Comparison of ENCODE assay signal across 18 cellular contexts in genomic region chr1:110628356-110629105, GRCh38. TPM values are rescaled to one million over a fixed set of nuclear protein-coding genes. Genes with fewer than 3 reads are reported as not detected.
DNase-seq lines count a peak whose midpoint lies in the region; ATAC-seq and TF ChIP-seq lines count a peak whose summit lies in the region.
"Had no signal": no experiment of that assay in that cellular context is flagged by ENCODE, and none has a peak within 500 bp of the region (broad histone marks: within the 10 kb centered on the region; RNA-seq: fewer than 3 reads in every experiment).

No MANE protein-coding gene starts in this region.

- no peak overlapping the region for H3K4me3 Mint-ChIP-seq in natural killer cell treated with Interleukin-12 subunit alpha and Interleukin-12 subunit beta and Interleukin-15 and Interleukin-18, amount 100 ng/mL, for 72 hours
- H3K4me3 Mint-ChIP-seq in natural killer cell: no peak overlapping the region
- no peak overlapping the region for H3K4me3 Mint-ChIP-seq in dendritic cell treated with granulocyte-macrophage colony-stimulating factor and Interleukin-4, amounts not matched to agents 40 ng/mL and 50 ng/mL, for 4 days

- TF ChIP-seq CTCF in natural killer cell (IDR thresholded peaks at IDR 0.05) (no peak), dorsolateral prefrontal cortex (IDR thresholded peaks at IDR 0.05 in 54 of 56, conservative IDR thresholded peaks at IDR 0.05 in 2 of 56; ENCODE audit: low read depth in 1 of 56, partially characterized antibody in 56 of 56) (no peak)

- no peak for ATAC-seq in natural killer cell treated with Interleukin-12 subunit alpha and Interleukin-12 subunit beta and Interleukin-15 and Interleukin-18, amount 100 ng/mL, for 72 hours
- ATAC-seq in natural killer cell (no peak), GM21825 (IDR thresholded peaks at IDR 0.05; ENCODE audit: unreplicated experiment) (no peak)
- ATAC-seq: HepG2 had no signal

- H3K27ac ChIP-seq in dorsolateral prefrontal cortex: no peak overlapping the region
- H3K27ac ChIP-seq: 22Rv1, BLaER1 had no signal

- intact Hi-C loops in natural killer cell (cut with micrococcal nuclease) (no loop called here), dorsolateral prefrontal cortex (cut with DNase I) (no loop called here)
- intact Hi-C loops in dendritic cell treated with granulocyte-macrophage colony-stimulating factor and Interleukin-4, amounts not matched to agents 40 ng/mL and 50 ng/mL, for 4 days (cut with micrococcal nuclease): loop anchor here (10.0 kb wide), 1 partner anchor 336 kb away; the partner anchor contains the start of gene LRIF1

- H3K9me3 Mint-ChIP-seq in natural killer cell treated with Interleukin-12 subunit alpha and Interleukin-12 subunit beta and Interleukin-15 and Interleukin-18, amount 100 ng/mL, for 72 hours: no peaks in the 10 kb centered on the region
- no peaks in the 10 kb centered on the region for H3K9me3 Mint-ChIP-seq in natural killer cell
- H3K9me3 Mint-ChIP-seq in dendritic cell treated with granulocyte-macrophage colony-stimulating factor and Interleukin-4, amounts not matched to agents 40 ng/mL and 50 ng/mL, for 4 days: no peaks in the 10 kb centered on the region

- DNase-seq in NCI-H526 (lab: John Stamatoyannopoulos, UW) (peak; percentile 9 to 17), NCI-H526 treated with DMSO at 0.1 percent for 48 hours (lab: John Stamatoyannopoulos, UW) (no peak), natural killer cell (no peak), dorsolateral prefrontal cortex (no peak), KBM-7 (no peak)
- DNase-seq in natural killer cell treated with Interleukin-12 subunit alpha and Interleukin-12 subunit beta and Interleukin-15 and Interleukin-18, amount 100 ng/mL, for 72 hours (ENCODE audit: low spot score): no peak
- DNase-seq: EL, HCEC 1CT, Karpas-422, MM.1S, NCI-H1105, NCI-H1694 treated with DMSO at 0.1 percent for 48 hours, NCI-H774 had no signal

- H3K27me3 Mint-ChIP-seq in natural killer cell treated with Interleukin-12 subunit alpha and Interleukin-12 subunit beta and Interleukin-15 and Interleukin-18, amount 100 ng/mL, for 72 hours: peaks cover 0 to 5% of the 10 kb centered on the region in 2 donors
- peaks cover 0 to 6% of the 10 kb centered on the region in 2 donors for H3K27me3 Mint-ChIP-seq in natural killer cell (ENCODE audit: low read depth in 2 of 2)
- no peaks in the 10 kb centered on the region for H3K27me3 Mint-ChIP-seq in dendritic cell treated with granulocyte-macrophage colony-stimulating factor and Interleukin-4, amounts not matched to agents 40 ng/mL and 50 ng/mL, for 4 days

- H3K4me1 Mint-ChIP-seq in natural killer cell treated with Interleukin-12 subunit alpha and Interleukin-12 subunit beta and Interleukin-15 and Interleukin-18, amount 100 ng/mL, for 72 hours (ENCODE audit: low read depth in 2 of 2): peaks cover 29 to 32% of the 10 kb centered on the region in 2 donors
- H3K4me1 Mint-ChIP-seq in natural killer cell: peaks cover 0 to 5% of the 10 kb centered on the region in 2 donors
- peaks cover 36% of the 10 kb centered on the region for H3K4me1 Mint-ChIP-seq in dendritic cell treated with granulocyte-macrophage colony-stimulating factor and Interleukin-4, amounts not matched to agents 40 ng/mL and 50 ng/mL, for 4 days (ENCODE audit: low read depth)

- peak overlapping the region; percentile 32 to 66 for H3K27ac Mint-ChIP-seq in natural killer cell treated with Interleukin-12 subunit alpha and Interleukin-12 subunit beta and Interleukin-15 and Interleukin-18, amount 100 ng/mL, for 72 hours
- H3K27ac Mint-ChIP-seq in natural killer cell: no peak overlapping the region
- H3K27ac Mint-ChIP-seq in dendritic cell treated with granulocyte-macrophage colony-stimulating factor and Interleukin-4, amounts not matched to agents 40 ng/mL and 50 ng/mL, for 4 days: peak overlapping the region; percentile 83

- no peaks in the 10 kb centered on the region for H3K36me3 Mint-ChIP-seq in natural killer cell treated with Interleukin-12 subunit alpha and Interleukin-12 subunit beta and Interleukin-15 and Interleukin-18, amount 100 ng/mL, for 72 hours
- no peaks in the 10 kb centered on the region for H3K36me3 Mint-ChIP-seq in natural killer cell
- no peaks in the 10 kb centered on the region for H3K36me3 Mint-ChIP-seq in dendritic cell treated with granulocyte-macrophage colony-stimulating factor and Interleukin-4, amounts not matched to agents 40 ng/mL and 50 ng/mL, for 4 days (ENCODE audit: low read depth)

- no peak overlapping the region for H3K4me3 ChIP-seq in dorsolateral prefrontal cortex
- H3K4me3 ChIP-seq: BLaER1 had no signal

- peaks cover 0 to 8% (median 0%) of the 10 kb centered on the region in 45 donors for H3K27me3 ChIP-seq in dorsolateral prefrontal cortex
- H3K27me3 ChIP-seq: BLaER1 had no signal

- in situ Hi-C loops in KBM-7 (cut with MboI; ENCODE audit: low pct_unique_long_range_greater_than_20kb, low sequenced_read_pairs): loop anchor here (10.0 kb wide), 1 partner anchor 156 kb away; no protein-coding TSS in a partner anchor

RNA-seq across cellular contexts. Expression of gene KCNA2, which starts 22.4 kb away (rescaled TPM):
- total RNA-seq in natural killer cell treated with Interleukin-12 subunit alpha and Interleukin-12 subunit beta and Interleukin-15 and Interleukin-18, amount 100 ng/mL, for 72 hours: under 1 TPM; 0.62 to 0.92 TPM
- total RNA-seq in natural killer cell (1 to 10 TPM in 1 of 3 donors, under 1 TPM in 2; 0.07 to 2.6 (median 0.26) TPM), dorsolateral prefrontal cortex (100 to 1,000 TPM in 119 of 120 experiments, 10 to 100 TPM in 1; 66.5 to 334 (median 205) TPM)
- total RNA-seq: HepG2 had no signal

RNA-seq across cellular contexts. Expression of gene KCNA3, which starts 46.2 kb away (rescaled TPM):
- 100 to 1,000 TPM in 1 of 2 donors, 10 to 100 TPM in 1; 65.7 to 105 TPM for total RNA-seq in natural killer cell treated with Interleukin-12 subunit alpha and Interleukin-12 subunit beta and Interleukin-15 and Interleukin-18, amount 100 ng/mL, for 72 hours
- 10 to 100 TPM; 19.7 to 36.2 (median 30.3) TPM for total RNA-seq in natural killer cell
- 10 to 100 TPM in 112 of 120 experiments, 1 to 10 TPM in 8; 4.9 to 30.7 (median 16.4) TPM for total RNA-seq in dorsolateral prefrontal cortex
- total RNA-seq: HepG2 had no signal

Comparison
In these comparisons a context has a peak if more than half of its experiments do, and no peak if none do; other contexts are left out.
1. DNase-seq: peak in NCI-H526 (2 of 2); none in NCI-H526 treated with DMSO at 0.1 percent for 48 hours (single experiment), natural killer cell treated with Interleukin-12 subunit alpha and Interleukin-12 subunit beta and Interleukin-15 and Interleukin-18, amount 100 ng/mL, for 72 hours (single experiment), natural killer cell (single experiment), dorsolateral prefrontal cortex (0 of 10) and KBM-7 (single experiment).
2. H3K27ac Mint-ChIP-seq: peak in natural killer cell treated with Interleukin-12 subunit alpha and Interleukin-12 subunit beta and Interleukin-15 and Interleukin-18, amount 100 ng/mL, for 72 hours (2 of 2) and dendritic cell treated with granulocyte-macrophage colony-stimulating factor and Interleukin-4, amounts not matched to agents 40 ng/mL and 50 ng/mL, for 4 days (single experiment); none in natural killer cell (0 of 2).
3. RNA of gene KCNA2, which starts 22.4 kb away (total RNA-seq): 66.5 to 334 TPM in dorsolateral prefrontal cortex; 0.62 to 0.92 TPM in natural killer cell treated with Interleukin-12 subunit alpha and Interleukin-12 subunit beta and Interleukin-15 and Interleukin-18, amount 100 ng/mL, for 72 hours and 0.07 to 2.6 TPM in natural killer cell; every median in the first group is over 10 times any median in the second.